1 cellular context compared by ENCODE assay signal in genomic region chr6:5084787-5085637, GRCh38.
A peak's percentile ranks its signal among the peaks of the same experiment; 100 is the strongest.
TF ChIP-seq lines count a peak whose summit lies in the region.

PPP1R3G (plus strand) TSS chr6:5085341; CDS start chr6:5085486, 145 bp downstream.

TF ChIP-seq in HepG2, 621 proteins besides CTCF, POLR2A, EP300 and RAD21 (continued from another document and continues in another):
- no peak for TF ChIP-seq E2F2 (CRISPR knock-in tag; IDR thresholded peaks at IDR 0.05; ENCODE audit: borderline replicate concordance)
- no peak for TF ChIP-seq SETDB1 (CRISPR knock-in tag; IDR thresholded peaks at IDR 0.05; ENCODE audit: borderline replicate concordance)
- no peak for TF ChIP-seq PHF8 (CRISPR knock-in tag; IDR thresholded peaks at IDR 0.05)
- peak; percentile 21; the same call in 1 of the 2 replicates for TF ChIP-seq ZNF720 (CRISPR knock-in tag; IDR thresholded peaks at IDR 0.05)
- no peak for TF ChIP-seq ZNF143 (CRISPR knock-in tag; IDR thresholded peaks at IDR 0.05)
- TF ChIP-seq RBFOX2 (IDR thresholded peaks at IDR 0.05; ENCODE audit: low read depth, low read length) = no peak; the same call in 1 of the 2 replicates
- no peak for TF ChIP-seq KAT2B (IDR thresholded peaks at IDR 0.05; ENCODE audit: borderline replicate concordance, low read depth, low read length)
- no peak for TF ChIP-seq ZSCAN12 (CRISPR knock-in tag; IDR thresholded peaks at IDR 0.05)
- TF ChIP-seq BCL6 (CRISPR knock-in tag; IDR thresholded peaks at IDR 0.05) = no peak
- no peak for TF ChIP-seq NONO (IDR thresholded peaks at IDR 0.05)
- TF ChIP-seq NONO (CRISPR knock-in tag; conservative IDR thresholded peaks at IDR 0.05) = peak; percentile 12; the same call in 1 of the 2 replicates
- no peak for TF ChIP-seq SMC3 (IDR thresholded peaks at IDR 0.05; ENCODE audit: low read length)
- TF ChIP-seq NR1H2 (CRISPR knock-in tag; IDR thresholded peaks at IDR 0.05; ENCODE audit: borderline replicate concordance, low read depth) = no peak
- no peak for TF ChIP-seq MED13 (CRISPR knock-in tag; IDR thresholded peaks at IDR 0.05)
- TF ChIP-seq MED1 (CRISPR knock-in tag; IDR thresholded peaks at IDR 0.05) = no peak
- no peak for TF ChIP-seq GATAD2A (CRISPR knock-in tag; IDR thresholded peaks at IDR 0.05)
- TF ChIP-seq, protein P1, sequence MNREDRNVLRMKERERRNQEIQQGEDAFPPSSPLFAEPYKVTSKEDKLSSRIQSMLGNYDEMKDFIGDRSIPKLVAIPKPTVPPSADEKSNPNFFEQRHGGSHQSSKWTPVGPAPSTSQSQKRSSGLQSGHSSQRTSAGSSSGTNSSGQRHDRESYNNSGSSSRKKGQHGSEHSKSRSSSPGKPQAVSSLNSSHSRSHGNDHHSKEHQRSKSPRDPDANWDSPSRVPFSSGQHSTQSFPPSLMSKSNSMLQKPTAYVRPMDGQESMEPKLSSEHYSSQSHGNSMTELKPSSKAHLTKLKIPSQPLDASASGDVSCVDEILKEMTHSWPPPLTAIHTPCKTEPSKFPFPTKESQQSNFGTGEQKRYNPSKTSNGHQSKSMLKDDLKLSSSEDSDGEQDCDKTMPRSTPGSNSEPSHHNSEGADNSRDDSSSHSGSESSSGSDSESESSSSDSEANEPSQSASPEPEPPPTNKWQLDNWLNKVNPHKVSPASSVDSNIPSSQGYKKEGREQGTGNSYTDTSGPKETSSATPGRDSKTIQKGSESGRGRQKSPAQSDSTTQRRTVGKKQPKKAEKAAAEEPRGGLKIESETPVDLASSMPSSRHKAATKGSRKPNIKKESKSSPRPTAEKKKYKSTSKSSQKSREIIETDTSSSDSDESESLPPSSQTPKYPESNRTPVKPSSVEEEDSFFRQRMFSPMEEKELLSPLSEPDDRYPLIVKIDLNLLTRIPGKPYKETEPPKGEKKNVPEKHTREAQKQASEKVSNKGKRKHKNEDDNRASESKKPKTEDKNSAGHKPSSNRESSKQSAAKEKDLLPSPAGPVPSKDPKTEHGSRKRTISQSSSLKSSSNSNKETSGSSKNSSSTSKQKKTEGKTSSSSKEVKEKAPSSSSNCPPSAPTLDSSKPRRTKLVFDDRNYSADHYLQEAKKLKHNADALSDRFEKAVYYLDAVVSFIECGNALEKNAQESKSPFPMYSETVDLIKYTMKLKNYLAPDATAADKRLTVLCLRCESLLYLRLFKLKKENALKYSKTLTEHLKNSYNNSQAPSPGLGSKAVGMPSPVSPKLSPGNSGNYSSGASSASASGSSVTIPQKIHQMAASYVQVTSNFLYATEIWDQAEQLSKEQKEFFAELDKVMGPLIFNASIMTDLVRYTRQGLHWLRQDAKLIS (CRISPR knock-in tag; IDR thresholded peaks at IDR 0.05) = no peak
- no peak for TF ChIP-seq HNRNPH1 (optimal IDR thresholded peaks at IDR 0.05; ENCODE audit: low read depth, low read length)
- no peak for TF ChIP-seq ZNF543 (CRISPR knock-in tag; IDR thresholded peaks at IDR 0.05)
- TF ChIP-seq JUND (CRISPR knock-in tag; IDR thresholded peaks at IDR 0.05) = no peak
- TF ChIP-seq, protein P2, sequence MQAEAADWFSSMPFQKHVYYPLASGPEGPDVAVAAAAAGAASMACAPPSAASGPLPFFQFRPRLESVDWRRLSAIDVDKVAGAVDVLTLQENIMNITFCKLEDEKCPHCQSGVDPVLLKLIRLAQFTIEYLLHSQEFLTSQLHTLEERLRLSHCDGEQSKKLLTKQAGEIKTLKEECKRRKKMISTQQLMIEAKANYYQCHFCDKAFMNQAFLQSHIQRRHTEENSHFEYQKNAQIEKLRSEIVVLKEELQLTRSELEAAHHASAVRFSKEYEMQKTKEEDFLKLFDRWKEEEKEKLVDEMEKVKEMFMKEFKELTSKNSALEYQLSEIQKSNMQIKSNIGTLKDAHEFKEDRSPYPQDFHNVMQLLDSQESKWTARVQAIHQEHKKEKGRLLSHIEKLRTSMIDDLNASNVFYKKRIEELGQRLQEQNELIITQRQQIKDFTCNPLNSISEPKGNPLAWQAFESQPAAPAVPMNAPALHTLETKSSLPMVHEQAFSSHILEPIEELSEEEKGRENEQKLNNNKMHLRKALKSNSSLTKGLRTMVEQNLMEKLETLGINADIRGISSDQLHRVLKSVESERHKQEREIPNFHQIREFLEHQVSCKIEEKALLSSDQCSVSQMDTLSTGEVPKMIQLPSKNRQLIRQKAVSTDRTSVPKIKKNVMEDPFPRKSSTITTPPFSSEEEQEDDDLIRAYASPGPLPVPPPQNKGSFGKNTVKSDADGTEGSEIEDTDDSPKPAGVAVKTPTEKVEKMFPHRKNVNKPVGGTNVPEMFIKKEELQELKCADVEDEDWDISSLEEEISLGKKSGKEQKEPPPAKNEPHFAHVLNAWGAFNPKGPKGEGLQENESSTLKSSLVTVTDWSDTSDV (CRISPR knock-in tag; IDR thresholded peaks at IDR 0.05) = 0 out of 2 replicates have a peak, but pooled peaks have one; percentile 30
- TF ChIP-seq TGIF2 (CRISPR knock-in tag; IDR thresholded peaks at IDR 0.05) = no peak
- TF ChIP-seq ZNF432 (CRISPR knock-in tag; IDR thresholded peaks at IDR 0.05; ENCODE audit: borderline replicate concordance) = no peak
- no peak for TF ChIP-seq TAF15 (IDR thresholded peaks at IDR 0.05; ENCODE audit: low read depth, low read length, poor library complexity, severe bottlenecking)
- no peak for TF ChIP-seq MBD4 (IDR thresholded peaks at IDR 0.05; ENCODE audit: borderline replicate concordance, low read length)
- no peak for TF ChIP-seq SAFB2 (CRISPR knock-in tag; IDR thresholded peaks at IDR 0.05; ENCODE audit: borderline replicate concordance, low read depth)
- no peak for TF ChIP-seq KLF9 (CRISPR knock-in tag; IDR thresholded peaks at IDR 0.05; ENCODE audit: low read depth)
- no peak for TF ChIP-seq THYN1 (CRISPR knock-in tag; IDR thresholded peaks at IDR 0.05; ENCODE audit: borderline replicate concordance, low read depth)
- TF ChIP-seq SATB2 (CRISPR knock-in tag; IDR thresholded peaks at IDR 0.05) = no peak
- no peak for TF ChIP-seq ZNF431 (CRISPR knock-in tag; IDR thresholded peaks at IDR 0.05; ENCODE audit: borderline replicate concordance, low read depth)
- TF ChIP-seq SRF (IDR thresholded peaks at IDR 0.05; ENCODE audit: low read depth, low read length) = no peak
- TF ChIP-seq, protein P3, sequence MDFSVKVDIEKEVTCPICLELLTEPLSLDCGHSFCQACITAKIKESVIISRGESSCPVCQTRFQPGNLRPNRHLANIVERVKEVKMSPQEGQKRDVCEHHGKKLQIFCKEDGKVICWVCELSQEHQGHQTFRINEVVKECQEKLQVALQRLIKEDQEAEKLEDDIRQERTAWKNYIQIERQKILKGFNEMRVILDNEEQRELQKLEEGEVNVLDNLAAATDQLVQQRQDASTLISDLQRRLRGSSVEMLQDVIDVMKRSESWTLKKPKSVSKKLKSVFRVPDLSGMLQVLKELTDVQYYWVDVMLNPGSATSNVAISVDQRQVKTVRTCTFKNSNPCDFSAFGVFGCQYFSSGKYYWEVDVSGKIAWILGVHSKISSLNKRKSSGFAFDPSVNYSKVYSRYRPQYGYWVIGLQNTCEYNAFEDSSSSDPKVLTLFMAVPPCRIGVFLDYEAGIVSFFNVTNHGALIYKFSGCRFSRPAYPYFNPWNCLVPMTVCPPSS (IDR thresholded peaks at IDR 0.05) = no peak
- TF ChIP-seq SAP130 (CRISPR knock-in tag; IDR thresholded peaks at IDR 0.05; ENCODE audit: low read depth) = no peak
- no peak for TF ChIP-seq CEBPZ (IDR thresholded peaks at IDR 0.05; ENCODE audit: low read length)
- TF ChIP-seq PHF20 (CRISPR knock-in tag; IDR thresholded peaks at IDR 0.05) = no peak
- no peak for TF ChIP-seq EHMT2 (IDR thresholded peaks at IDR 0.05; ENCODE audit: borderline replicate concordance, low read depth, low read length)
- TF ChIP-seq MAF1 (CRISPR knock-in tag; IDR thresholded peaks at IDR 0.05; ENCODE audit: borderline replicate concordance) = no peak
- no peak for TF ChIP-seq ZFP1 (CRISPR knock-in tag; IDR thresholded peaks at IDR 0.05)
- no peak for TF ChIP-seq SRSF4 (IDR thresholded peaks at IDR 0.05; ENCODE audit: low read depth, low read length, poor library complexity, severe bottlenecking)
- 0 out of 2 replicates have a peak, but pooled peaks have one; percentile 17 for TF ChIP-seq ZNF136 (CRISPR knock-in tag; IDR thresholded peaks at IDR 0.05; ENCODE audit: low read depth)
- TF ChIP-seq FOXA1 (IDR thresholded peaks at IDR 0.05) = no peak
- TF ChIP-seq FOXA1 (CRISPR knock-in tag; IDR thresholded peaks at IDR 0.05) = no peak
- TF ChIP-seq ISL2 (CRISPR knock-in tag; IDR thresholded peaks at IDR 0.05) = no peak
- no peak for TF ChIP-seq SMAD1 (CRISPR knock-in tag; IDR thresholded peaks at IDR 0.05; ENCODE audit: borderline replicate concordance, low read depth)
- no peak for TF ChIP-seq TOE1 (CRISPR knock-in tag; IDR thresholded peaks at IDR 0.05)
- no peak for TF ChIP-seq SMAD9 (CRISPR knock-in tag; IDR thresholded peaks at IDR 0.05)
- TF ChIP-seq, protein P4, sequence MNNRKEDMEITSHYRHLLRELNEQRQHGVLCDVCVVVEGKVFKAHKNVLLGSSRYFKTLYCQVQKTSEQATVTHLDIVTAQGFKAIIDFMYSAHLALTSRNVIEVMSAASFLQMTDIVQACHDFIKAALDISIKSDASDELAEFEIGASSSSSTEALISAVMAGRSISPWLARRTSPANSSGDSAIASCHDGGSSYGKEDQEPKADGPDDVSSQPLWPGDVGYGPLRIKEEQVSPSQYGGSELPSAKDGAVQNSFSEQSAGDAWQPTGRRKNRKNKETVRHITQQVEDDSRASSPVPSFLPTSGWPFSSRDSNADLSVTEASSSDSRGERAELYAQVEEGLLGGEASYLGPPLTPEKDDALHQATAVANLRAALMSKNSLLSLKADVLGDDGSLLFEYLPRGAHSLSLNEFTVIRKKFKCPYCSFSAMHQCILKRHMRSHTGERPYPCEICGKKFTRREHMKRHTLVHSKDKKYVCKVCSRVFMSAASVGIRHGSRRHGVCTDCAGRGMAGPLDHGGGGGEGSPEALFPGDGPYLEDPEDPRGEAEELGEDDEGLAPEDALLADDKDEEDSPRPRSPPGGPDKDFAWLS (CRISPR knock-in tag; IDR thresholded peaks at IDR 0.05; ENCODE audit: borderline replicate concordance) = no peak
- TF ChIP-seq KDM6A (CRISPR knock-in tag; IDR thresholded peaks at IDR 0.05; ENCODE audit: low read depth) = no peak
- no peak for TF ChIP-seq ZNF180 (CRISPR knock-in tag; IDR thresholded peaks at IDR 0.05; ENCODE audit: borderline replicate concordance, low read depth)
- TF ChIP-seq DMAP1 (CRISPR knock-in tag; IDR thresholded peaks at IDR 0.05) = peak; percentile 12; the same call in 1 of the 2 replicates
- TF ChIP-seq ZNF687 (CRISPR knock-in tag; IDR thresholded peaks at IDR 0.05) = peak; percentile 71; the same call in 1 of the 2 replicates
- no peak for TF ChIP-seq REPIN1 (CRISPR knock-in tag; IDR thresholded peaks at IDR 0.05; ENCODE audit: borderline replicate concordance, low read depth)
- TF ChIP-seq NKX3-1 (CRISPR knock-in tag; IDR thresholded peaks at IDR 0.05) = no peak
